In the genomic region with DNA sequence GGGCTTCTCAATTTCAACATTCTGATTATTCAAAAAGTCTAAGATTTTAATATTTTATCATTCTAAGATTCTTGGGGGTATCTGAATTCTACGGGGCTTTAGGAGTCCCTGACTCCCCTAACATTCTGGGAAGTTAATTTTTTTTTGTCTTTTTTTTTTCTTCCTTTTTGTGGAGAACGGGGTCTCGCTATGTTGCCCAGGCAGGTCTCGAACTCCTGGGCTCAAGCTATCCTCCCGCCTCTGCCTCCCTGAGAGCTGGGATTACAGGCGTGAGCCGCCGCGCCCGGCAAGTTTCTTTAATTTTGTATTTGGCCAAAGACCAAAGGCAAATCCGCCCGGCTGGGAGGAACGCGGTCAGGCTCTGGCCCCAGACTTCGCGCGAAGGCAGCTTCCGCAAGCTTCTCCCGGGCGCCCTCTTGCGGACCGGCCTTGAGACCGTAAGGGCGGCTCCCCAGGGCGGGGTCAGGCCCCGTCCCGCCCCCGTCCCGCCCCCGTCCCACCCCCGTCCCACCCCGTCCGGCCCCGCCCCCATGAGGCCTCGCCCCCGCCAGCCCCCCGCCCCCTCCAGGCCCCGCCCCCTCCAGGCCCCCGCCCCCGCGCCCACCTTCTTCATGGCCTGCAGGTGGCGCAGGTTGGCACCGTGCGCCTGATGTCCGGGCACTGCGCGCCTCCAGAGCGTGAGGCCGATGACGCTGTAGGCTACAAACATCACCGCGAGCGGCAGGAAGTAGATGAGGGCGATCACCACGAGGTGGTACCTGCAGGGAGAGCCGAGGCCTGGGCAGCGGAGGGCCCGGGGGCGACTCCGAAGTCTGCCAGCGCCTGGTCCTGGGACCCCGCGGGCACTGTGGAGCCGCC, we compare ENCODE assay signal across 1 cellular context.
TF ChIP-seq lines count a peak whose summit lies in the region.

No MANE protein-coding gene starts in this region.

TF ChIP-seq in SK-N-SH, 30 proteins besides CTCF, POLR2A, EP300 and RAD21 (continued from another document):
- TF ChIP-seq SIN3A (IDR thresholded peaks at IDR 0.05; ENCODE audit: borderline replicate concordance, low read depth, low read length), result 0 out of 2 replicates have a peak, but pooled peaks have one; percentile 26
- TF ChIP-seq EZH2phosphoT487 (IDR thresholded peaks at IDR 0.05; ENCODE audit: borderline replicate concordance, low read depth), result no peak
- TF ChIP-seq SMC3 (IDR thresholded peaks at IDR 0.05; ENCODE audit: low read depth, low read length), result peak; percentile 42
- TF ChIP-seq, protein P1, sequence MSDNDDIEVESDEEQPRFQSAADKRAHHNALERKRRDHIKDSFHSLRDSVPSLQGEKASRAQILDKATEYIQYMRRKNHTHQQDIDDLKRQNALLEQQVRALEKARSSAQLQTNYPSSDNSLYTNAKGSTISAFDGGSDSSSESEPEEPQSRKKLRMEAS (IDR thresholded peaks at IDR 0.05; ENCODE audit: low read depth), result peak; percentile 96
- TF ChIP-seq POLR2AphosphoS5 (IDR thresholded peaks at IDR 0.05; ENCODE audit: low read depth, low read length), result peak; percentile 33; the same call in 1 of the 2 replicates
- 0 out of 2 replicates have a peak, but pooled peaks have one; percentile 8 for TF ChIP-seq NRF1 (IDR thresholded peaks at IDR 0.05; ENCODE audit: low read depth, low read length)
- TF ChIP-seq YY1 (IDR thresholded peaks at IDR 0.05; ENCODE audit: low read depth), result no peak
- peak; percentile 59 for TF ChIP-seq NFIC (IDR thresholded peaks at IDR 0.05; ENCODE audit: borderline replicate concordance)
